17 cellular contexts compared by ENCODE assay signal in the genomic region with DNA sequence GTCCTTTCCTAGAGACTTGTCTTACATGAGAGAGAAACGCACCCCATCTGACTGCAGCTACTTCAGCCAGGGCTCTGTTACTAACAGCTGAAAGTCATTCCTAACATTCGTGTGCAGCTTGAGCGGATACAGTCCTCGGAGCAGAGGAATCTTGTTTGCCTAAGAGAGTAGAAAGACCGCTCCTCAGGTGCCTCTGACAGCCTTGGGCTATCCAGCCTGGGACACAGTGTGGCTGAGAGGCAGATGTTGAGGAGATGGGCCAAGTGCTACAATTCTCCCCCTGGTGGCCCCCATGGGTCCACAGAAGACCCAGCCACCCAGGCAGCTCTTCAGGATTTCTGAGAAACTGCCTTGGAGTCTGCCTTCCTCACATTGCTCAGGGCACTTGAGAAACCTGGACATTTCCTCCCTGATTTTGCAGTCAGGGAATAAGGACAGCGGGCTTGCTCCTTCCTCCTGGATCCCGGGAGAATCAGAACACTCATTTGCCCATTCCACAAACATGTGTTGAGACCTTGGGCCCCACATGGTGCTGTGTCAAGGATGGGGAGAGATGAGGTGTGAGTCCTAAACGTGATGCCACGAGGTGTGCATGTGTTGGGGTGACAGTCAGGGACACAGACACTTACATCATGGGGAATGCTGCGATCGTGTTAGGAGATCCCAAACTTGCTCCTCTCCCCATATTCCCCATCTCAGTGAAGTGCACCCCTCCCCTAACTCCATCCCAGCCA. TPM values are rescaled to one million over a fixed set of nuclear protein-coding genes. Genes with fewer than 3 reads are reported as not detected.
DNase-seq lines count a peak whose midpoint lies in the region; ATAC-seq lines count a peak whose summit lies in the region.
"Had no signal": no experiment of that assay in that cellular context is flagged by ENCODE, and none has a peak within 500 bp of the region (broad histone marks: within the 10 kb centered on the region; RNA-seq: fewer than 3 reads in every experiment).

No MANE protein-coding gene starts in this region.

- no peaks in the 10 kb centered on the region for H3K4me1 Mint-ChIP-seq in activated T-cell treated with anti-CD3 and anti-CD28 coated beads, Interleukin-2, amount 50 U/mL, for 72 hours (ENCODE audit: low read depth)

- H3K27ac ChIP-seq in angular gyrus (ENCODE audit: low read depth, low read length) (peak overlapping the region; percentile 91), temporal lobe (ENCODE audit: low read depth, low read length) (peak overlapping the region; percentile 90)
- H3K27ac ChIP-seq: C4-2B, HL-60, suprapubic skin had no signal

- H3K36me3 ChIP-seq in H7 (replicated peaks; ENCODE audit: control insufficient read depth, insufficient read depth, low read length) = no peaks in the 10 kb centered on the region; the same call in 1 of the 2 replicates
- H3K36me3 ChIP-seq: suprapubic skin had no signal

- no peaks in the 10 kb centered on the region for H3K36me3 Mint-ChIP-seq in activated T-cell treated with anti-CD3 and anti-CD28 coated beads, Interleukin-2, amount 50 U/mL, for 72 hours (ENCODE audit: insufficient read depth in 2 of 2)
- H3K36me3 Mint-ChIP-seq: natural killer cell treated with Interleukin-12 subunit alpha and Interleukin-12 subunit beta and Interleukin-15 and Interleukin-18, amount 100 ng/mL, for 72 hours had no signal

- no peak overlapping the region for H3K4me3 ChIP-seq in H7 (ENCODE audit: insufficient read depth, low read depth, low read length)
- H3K4me3 ChIP-seq: suprapubic skin had no signal

- no peaks in the 10 kb centered on the region for H3K27me3 ChIP-seq in H7 (ENCODE audit: control insufficient read depth, insufficient read depth, low read length)
- H3K27me3 ChIP-seq: suprapubic skin had no signal

- no peak overlapping the region for H3K27ac Mint-ChIP-seq in activated T-cell treated with anti-CD3 and anti-CD28 coated beads, Interleukin-2, amount 50 U/mL, for 72 hours
- H3K27ac Mint-ChIP-seq: activated B cell treated with CpG ODN at 0.5 μM for 24 hours; natural killer cell treated with Interleukin-12 subunit alpha and Interleukin-12 subunit beta and Interleukin-15 and Interleukin-18, amount 100 ng/mL, for 72 hours had no signal

- H3K27me3 Mint-ChIP-seq in activated T-cell treated with anti-CD3 and anti-CD28 coated beads, Interleukin-2, amount 50 U/mL, for 72 hours (ENCODE audit: low read depth) = no peaks in the 10 kb centered on the region
- H3K27me3 Mint-ChIP-seq: activated B cell treated with CpG ODN at 0.5 μM for 24 hours; natural killer cell treated with Interleukin-12 subunit alpha and Interleukin-12 subunit beta and Interleukin-15 and Interleukin-18, amount 100 ng/mL, for 72 hours had no signal

- no peaks in the 10 kb centered on the region for H3K9me3 Mint-ChIP-seq in activated T-cell treated with anti-CD3 and anti-CD28 coated beads, Interleukin-2, amount 50 U/mL, for 72 hours
- H3K9me3 Mint-ChIP-seq: activated B cell treated with CpG ODN at 0.5 μM for 24 hours; natural killer cell treated with Interleukin-12 subunit alpha and Interleukin-12 subunit beta and Interleukin-15 and Interleukin-18, amount 100 ng/mL, for 72 hours had no signal

- DNase-seq in H7 (peak; percentile 68), left kidney (ENCODE audit: low read depth, low spot score) (peak; percentile 65), NCI-H526 (lab: John Stamatoyannopoulos, UW) (no peak), DMS153 (lab: John Stamatoyannopoulos, UW) (no peak)
- DNase-seq in activated T-cell treated with anti-CD3 and anti-CD28 coated beads, Interleukin-2, amount 50 U/mL, for 72 hours = no peak
- DNase-seq: activated B cell treated with CpG ODN at 0.5 μM for 24 hours; cortex of kidney; KG1; right cardiac atrium; Right ventricle myocardium superior; stimulated activated CD4-positive, alpha-beta T cell treated with anti-CD3 and anti-CD28 coated beads, Interleukin-2, amount 100 ng/mL, for 24 hours had no signal

- no peak overlapping the region for H3K4me3 Mint-ChIP-seq in activated T-cell treated with anti-CD3 and anti-CD28 coated beads, Interleukin-2, amount 50 U/mL, for 72 hours
- H3K4me3 Mint-ChIP-seq: activated B cell treated with CpG ODN at 0.5 μM for 24 hours; natural killer cell treated with Interleukin-12 subunit alpha and Interleukin-12 subunit beta and Interleukin-15 and Interleukin-18, amount 100 ng/mL, for 72 hours had no signal

- no peak for ATAC-seq in activated T-cell treated with anti-CD3 and anti-CD28 coated beads, Interleukin-2, amount 50 U/mL, for 72 hours (replicated peaks in 1 of 2)
- ATAC-seq: natural killer cell treated with Interleukin-12 subunit alpha and Interleukin-12 subunit beta and Interleukin-15 and Interleukin-18, amount 100 ng/mL, for 72 hours had no signal

RNA-seq across cellular contexts. Expression of gene TRIM62, which starts 13.1 kb away (rescaled TPM):
- total RNA-seq in H7 (2014; rRNA removed; shearing (Covaris generic)) = 10.6 and 13.2 TPM in 2 replicates
- total RNA-seq in temporal lobe = 6.1 TPM
- total RNA-seq in activated T-cell treated with anti-CD3 and anti-CD28 coated beads, Interleukin-2, amount 50 U/mL, for 72 hours = 1 to 10 TPM; 4.1 to 8.1 TPM

Comparison
In these comparisons a context has a peak if more than half of its experiments do, and no peak if none do; other contexts are left out.
1. DNase-seq: peak in H7 (single experiment) and left kidney (single experiment); none in NCI-H526 (0 of 2), activated T-cell treated with anti-CD3 and anti-CD28 coated beads, Interleukin-2, amount 50 U/mL, for 72 hours (0 of 2) and DMS153 (single experiment).